In the genomic region with DNA sequence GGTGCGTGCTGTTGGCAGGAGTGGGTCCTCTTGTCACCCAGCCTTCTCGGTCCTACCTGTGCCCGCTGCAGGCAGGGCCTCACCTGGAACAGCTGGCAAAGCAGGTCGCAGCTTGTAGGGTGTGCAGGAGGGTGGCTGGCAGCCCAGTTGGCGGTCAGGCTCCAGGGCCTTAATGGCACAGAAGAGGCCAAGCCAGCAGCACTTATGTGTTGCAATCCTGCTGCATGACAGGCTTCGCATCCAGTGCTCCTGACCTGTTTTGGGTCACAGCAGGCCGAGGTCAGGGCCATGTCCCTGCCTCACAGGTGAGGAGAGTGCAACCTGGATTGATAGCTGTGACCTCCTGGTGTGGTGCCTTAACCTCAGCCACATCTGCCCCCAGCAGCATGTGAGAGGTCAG, we compare ENCODE assay signal across 1 cellular context.
A peak's percentile ranks its signal among the peaks of the same experiment; 100 is the strongest.
TF ChIP-seq lines count a peak whose summit lies in the region.

No MANE protein-coding gene starts in this region.

TF ChIP-seq in HepG2, 621 proteins besides CTCF, POLR2A, EP300 and RAD21 (continued from another document and continues in another):
- TF ChIP-seq, protein P1, sequence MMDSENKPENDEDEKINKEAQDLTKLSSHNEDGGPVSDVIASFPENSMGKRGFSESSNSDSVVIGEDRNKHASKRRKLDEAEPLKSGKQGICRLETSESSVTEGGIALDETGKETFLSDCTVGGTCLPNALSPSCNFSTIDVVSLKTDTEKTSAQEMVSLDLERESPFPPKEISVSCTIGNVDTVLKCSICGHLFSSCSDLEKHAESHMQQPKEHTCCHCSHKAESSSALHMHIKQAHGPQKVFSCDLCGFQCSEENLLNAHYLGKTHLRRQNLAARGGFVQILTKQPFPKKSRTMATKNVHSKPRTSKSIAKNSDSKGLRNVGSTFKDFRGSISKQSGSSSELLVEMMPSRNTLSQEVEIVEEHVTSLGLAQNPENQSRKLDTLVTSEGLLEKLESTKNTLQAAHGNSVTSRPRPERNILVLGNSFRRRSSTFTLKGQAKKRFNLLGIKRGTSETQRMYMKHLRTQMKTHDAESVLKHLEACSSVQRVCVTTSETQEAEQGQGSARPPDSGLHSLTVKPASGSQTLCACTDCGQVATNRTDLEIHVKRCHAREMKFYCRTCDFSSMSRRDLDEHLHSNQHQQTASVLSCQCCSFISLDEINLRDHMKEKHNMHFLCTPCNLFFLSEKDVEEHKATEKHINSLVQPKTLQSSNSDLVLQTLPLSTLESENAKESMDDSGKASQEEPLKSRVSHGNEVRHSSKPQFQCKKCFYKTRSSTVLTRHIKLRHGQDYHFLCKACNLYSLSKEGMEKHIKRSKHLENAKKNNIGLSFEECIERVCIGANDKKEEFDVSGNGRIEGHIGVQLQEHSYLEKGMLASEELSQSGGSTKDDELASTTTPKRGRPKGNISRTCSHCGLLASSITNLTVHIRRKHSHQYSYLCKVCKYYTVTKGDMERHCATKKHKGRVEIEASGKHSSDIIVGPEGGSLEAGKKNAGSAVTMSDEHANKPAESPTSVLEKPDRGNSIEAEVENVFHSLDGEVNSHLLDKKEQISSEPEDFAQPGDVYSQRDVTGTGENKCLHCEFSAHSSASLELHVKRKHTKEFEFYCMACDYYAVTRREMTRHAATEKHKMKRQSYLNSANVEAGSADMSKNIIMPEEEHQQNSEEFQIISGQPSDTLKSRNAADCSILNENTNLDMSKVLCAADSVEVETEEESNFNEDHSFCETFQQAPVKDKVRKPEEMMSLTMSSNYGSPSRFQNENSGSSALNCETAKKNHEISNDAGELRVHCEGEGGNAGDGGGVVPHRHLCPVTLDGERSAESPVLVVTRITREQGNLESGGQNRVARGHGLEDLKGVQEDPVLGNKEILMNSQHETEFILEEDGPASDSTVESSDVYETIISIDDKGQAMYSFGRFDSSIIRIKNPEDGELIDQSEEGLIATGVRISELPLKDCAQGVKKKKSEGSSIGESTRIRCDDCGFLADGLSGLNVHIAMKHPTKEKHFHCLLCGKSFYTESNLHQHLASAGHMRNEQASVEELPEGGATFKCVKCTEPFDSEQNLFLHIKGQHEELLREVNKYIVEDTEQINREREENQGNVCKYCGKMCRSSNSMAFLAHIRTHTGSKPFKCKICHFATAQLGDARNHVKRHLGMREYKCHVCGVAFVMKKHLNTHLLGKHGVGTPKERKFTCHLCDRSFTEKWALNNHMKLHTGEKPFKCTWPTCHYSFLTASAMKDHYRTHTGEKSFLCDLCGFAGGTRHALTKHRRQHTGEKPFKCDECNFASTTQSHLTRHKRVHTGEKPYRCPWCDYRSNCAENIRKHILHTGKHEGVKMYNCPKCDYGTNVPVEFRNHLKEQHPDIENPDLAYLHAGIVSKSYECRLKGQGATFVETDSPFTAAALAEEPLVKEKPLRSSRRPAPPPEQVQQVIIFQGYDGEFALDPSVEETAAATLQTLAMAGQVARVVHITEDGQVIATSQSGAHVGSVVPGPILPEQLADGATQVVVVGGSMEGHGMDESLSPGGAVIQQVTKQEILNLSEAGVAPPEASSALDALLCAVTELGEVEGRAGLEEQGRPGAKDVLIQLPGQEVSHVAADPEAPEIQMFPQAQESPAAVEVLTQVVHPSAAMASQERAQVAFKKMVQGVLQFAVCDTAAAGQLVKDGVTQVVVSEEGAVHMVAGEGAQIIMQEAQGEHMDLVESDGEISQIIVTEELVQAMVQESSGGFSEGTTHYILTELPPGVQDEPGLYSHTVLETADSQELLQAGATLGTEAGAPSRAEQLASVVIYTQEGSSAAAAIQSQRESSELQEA (CRISPR knock-in tag; IDR thresholded peaks at IDR 0.05; ENCODE audit: not compliant biosample characterization), result no peak
- TF ChIP-seq PCBP2 (optimal IDR thresholded peaks at IDR 0.05; ENCODE audit: low read depth, low read length, poor library complexity, severe bottlenecking) (no peak), ZNF839 (CRISPR knock-in tag; IDR thresholded peaks at IDR 0.05; ENCODE audit: borderline replicate concordance) (no peak), ZNF232 (CRISPR knock-in tag; IDR thresholded peaks at IDR 0.05; ENCODE audit: borderline replicate concordance) (no peak), ZNF180 (CRISPR knock-in tag; IDR thresholded peaks at IDR 0.05; ENCODE audit: borderline replicate concordance, low read depth) (no peak), CCDC6 (CRISPR knock-in tag; IDR thresholded peaks at IDR 0.05) (no peak), ZNF234 (CRISPR knock-in tag; conservative IDR thresholded peaks at IDR 0.05) (no peak), KDM1A (CRISPR knock-in tag; IDR thresholded peaks at IDR 0.05) (no peak), YEATS2 (CRISPR knock-in tag; IDR thresholded peaks at IDR 0.05; ENCODE audit: borderline replicate concordance) (no peak), FOXA3 (CRISPR knock-in tag; IDR thresholded peaks at IDR 0.05) (no peak), ZNF616 (CRISPR knock-in tag; IDR thresholded peaks at IDR 0.05; ENCODE audit: low read depth) (no peak), NFE2L2 (IDR thresholded peaks at IDR 0.05; ENCODE audit: low read length) (no peak), CEBPB (IDR thresholded peaks at IDR 0.05; ENCODE audit: borderline replicate concordance, low read depth, low read length) (peak; percentile 50; the same call in 1 of the 2 replicates), TEAD3 (CRISPR knock-in tag; optimal IDR thresholded peaks at IDR 0.05; ENCODE audit: borderline replicate concordance) (no peak), ZNF850 (CRISPR knock-in tag; conservative IDR thresholded peaks at IDR 0.05) (no peak), ZNF143 (CRISPR knock-in tag; IDR thresholded peaks at IDR 0.05) (no peak), NR2F2 (IDR thresholded peaks at IDR 0.05; ENCODE audit: borderline replicate concordance, low read depth) (peak; percentile 87), JUNB (CRISPR knock-in tag; IDR thresholded peaks at IDR 0.05; ENCODE audit: borderline replicate concordance) (no peak), LCORL (IDR thresholded peaks at IDR 0.05) (no peak), LCORL (CRISPR knock-in tag; IDR thresholded peaks at IDR 0.05) (no peak), RFXAP (CRISPR knock-in tag; IDR thresholded peaks at IDR 0.05; ENCODE audit: borderline replicate concordance) (no peak), ZNF460 (CRISPR knock-in tag; IDR thresholded peaks at IDR 0.05; ENCODE audit: borderline replicate concordance) (no peak), RARG (CRISPR knock-in tag; IDR thresholded peaks at IDR 0.05; ENCODE audit: low read depth) (no peak), GATAD2A (CRISPR knock-in tag; IDR thresholded peaks at IDR 0.05) (no peak), ZNF331 (CRISPR knock-in tag; IDR thresholded peaks at IDR 0.05) (no peak), ZFY (CRISPR knock-in tag; IDR thresholded peaks at IDR 0.05) (no peak), NFYC (CRISPR knock-in tag; IDR thresholded peaks at IDR 0.05) (no peak), ZNF615 (CRISPR knock-in tag; IDR thresholded peaks at IDR 0.05; ENCODE audit: borderline replicate concordance) (no peak), ZC3H4 (CRISPR knock-in tag; IDR thresholded peaks at IDR 0.05; ENCODE audit: borderline replicate concordance) (no peak)
- TF ChIP-seq, protein P2, sequence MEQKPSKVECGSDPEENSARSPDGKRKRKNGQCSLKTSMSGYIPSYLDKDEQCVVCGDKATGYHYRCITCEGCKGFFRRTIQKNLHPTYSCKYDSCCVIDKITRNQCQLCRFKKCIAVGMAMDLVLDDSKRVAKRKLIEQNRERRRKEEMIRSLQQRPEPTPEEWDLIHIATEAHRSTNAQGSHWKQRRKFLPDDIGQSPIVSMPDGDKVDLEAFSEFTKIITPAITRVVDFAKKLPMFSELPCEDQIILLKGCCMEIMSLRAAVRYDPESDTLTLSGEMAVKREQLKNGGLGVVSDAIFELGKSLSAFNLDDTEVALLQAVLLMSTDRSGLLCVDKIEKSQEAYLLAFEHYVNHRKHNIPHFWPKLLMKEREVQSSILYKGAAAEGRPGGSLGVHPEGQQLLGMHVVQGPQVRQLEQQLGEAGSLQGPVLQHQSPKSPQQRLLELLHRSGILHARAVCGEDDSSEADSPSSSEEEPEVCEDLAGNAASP (CRISPR knock-in tag; IDR thresholded peaks at IDR 0.05; ENCODE audit: borderline replicate concordance), result peak; percentile 65; the same call in 1 of the 2 replicates
- TF ChIP-seq, protein P3, sequence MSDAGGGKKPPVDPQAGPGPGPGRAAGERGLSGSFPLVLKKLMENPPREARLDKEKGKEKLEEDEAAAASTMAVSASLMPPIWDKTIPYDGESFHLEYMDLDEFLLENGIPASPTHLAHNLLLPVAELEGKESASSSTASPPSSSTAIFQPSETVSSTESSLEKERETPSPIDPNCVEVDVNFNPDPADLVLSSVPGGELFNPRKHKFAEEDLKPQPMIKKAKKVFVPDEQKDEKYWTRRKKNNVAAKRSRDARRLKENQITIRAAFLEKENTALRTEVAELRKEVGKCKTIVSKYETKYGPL (CRISPR knock-in tag; IDR thresholded peaks at IDR 0.05), result no peak
- TF ChIP-seq, protein P4, sequence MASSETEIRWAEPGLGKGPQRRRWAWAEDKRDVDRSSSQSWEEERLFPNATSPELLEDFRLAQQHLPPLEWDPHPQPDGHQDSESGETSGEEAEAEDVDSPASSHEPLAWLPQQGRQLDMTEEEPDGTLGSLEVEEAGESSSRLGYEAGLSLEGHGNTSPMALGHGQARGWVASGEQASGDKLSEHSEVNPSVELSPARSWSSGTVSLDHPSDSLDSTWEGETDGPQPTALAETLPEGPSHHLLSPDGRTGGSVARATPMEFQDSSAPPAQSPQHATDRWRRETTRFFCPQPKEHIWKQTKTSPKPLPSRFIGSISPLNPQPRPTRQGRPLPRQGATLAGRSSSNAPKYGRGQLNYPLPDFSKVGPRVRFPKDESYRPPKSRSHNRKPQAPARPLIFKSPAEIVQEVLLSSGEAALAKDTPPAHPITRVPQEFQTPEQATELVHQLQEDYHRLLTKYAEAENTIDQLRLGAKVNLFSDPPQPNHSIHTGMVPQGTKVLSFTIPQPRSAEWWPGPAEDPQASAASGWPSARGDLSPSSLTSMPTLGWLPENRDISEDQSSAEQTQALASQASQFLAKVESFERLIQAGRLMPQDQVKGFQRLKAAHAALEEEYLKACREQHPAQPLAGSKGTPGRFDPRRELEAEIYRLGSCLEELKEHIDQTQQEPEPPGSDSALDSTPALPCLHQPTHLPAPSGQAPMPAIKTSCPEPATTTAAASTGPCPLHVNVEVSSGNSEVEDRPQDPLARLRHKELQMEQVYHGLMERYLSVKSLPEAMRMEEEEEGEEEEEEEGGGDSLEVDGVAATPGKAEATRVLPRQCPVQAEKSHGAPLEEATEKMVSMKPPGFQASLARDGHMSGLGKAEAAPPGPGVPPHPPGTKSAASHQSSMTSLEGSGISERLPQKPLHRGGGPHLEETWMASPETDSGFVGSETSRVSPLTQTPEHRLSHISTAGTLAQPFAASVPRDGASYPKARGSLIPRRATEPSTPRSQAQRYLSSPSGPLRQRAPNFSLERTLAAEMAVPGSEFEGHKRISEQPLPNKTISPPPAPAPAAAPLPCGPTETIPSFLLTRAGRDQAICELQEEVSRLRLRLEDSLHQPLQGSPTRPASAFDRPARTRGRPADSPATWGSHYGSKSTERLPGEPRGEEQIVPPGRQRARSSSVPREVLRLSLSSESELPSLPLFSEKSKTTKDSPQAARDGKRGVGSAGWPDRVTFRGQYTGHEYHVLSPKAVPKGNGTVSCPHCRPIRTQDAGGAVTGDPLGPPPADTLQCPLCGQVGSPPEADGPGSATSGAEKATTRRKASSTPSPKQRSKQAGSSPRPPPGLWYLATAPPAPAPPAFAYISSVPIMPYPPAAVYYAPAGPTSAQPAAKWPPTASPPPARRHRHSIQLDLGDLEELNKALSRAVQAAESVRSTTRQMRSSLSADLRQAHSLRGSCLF (CRISPR knock-in tag; IDR thresholded peaks at IDR 0.05; ENCODE audit: borderline replicate concordance), result no peak
- TF ChIP-seq, protein P5, sequence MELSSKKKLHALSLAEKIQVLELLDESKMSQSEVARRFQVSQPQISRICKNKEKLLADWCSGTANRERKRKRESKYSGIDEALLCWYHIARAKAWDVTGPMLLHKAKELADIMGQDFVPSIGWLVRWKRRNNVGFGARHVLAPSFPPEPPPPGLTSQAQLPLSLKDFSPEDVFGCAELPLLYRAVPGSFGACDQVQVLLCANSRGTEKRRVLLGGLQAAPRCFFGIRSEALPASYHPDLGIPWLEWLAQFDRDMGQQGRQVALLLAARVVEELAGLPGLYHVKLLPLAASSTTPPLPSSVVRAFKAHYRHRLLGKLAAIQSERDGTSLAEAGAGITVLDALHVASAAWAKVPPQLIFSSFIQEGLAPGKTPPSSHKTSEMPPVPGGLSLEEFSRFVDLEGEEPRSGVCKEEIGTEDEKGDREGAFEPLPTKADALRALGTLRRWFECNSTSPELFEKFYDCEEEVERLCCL (CRISPR knock-in tag; IDR thresholded peaks at IDR 0.05; ENCODE audit: borderline replicate concordance), result no peak
- TF ChIP-seq, protein P6, sequence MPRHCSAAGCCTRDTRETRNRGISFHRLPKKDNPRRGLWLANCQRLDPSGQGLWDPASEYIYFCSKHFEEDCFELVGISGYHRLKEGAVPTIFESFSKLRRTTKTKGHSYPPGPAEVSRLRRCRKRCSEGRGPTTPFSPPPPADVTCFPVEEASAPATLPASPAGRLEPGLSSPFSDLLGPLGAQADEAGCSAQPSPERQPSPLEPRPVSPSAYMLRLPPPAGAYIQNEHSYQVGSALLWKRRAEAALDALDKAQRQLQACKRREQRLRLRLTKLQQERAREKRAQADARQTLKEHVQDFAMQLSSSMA (CRISPR knock-in tag; IDR thresholded peaks at IDR 0.05), result no peak
- TF ChIP-seq, protein P7, sequence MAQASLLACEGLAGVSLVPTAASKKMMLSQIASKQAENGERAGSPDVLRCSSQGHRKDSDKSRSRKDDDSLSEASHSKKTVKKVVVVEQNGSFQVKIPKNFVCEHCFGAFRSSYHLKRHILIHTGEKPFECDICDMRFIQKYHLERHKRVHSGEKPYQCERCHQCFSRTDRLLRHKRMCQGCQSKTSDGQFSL (CRISPR knock-in tag; IDR thresholded peaks at IDR 0.05), result no peak
- TF ChIP-seq, protein P8, sequence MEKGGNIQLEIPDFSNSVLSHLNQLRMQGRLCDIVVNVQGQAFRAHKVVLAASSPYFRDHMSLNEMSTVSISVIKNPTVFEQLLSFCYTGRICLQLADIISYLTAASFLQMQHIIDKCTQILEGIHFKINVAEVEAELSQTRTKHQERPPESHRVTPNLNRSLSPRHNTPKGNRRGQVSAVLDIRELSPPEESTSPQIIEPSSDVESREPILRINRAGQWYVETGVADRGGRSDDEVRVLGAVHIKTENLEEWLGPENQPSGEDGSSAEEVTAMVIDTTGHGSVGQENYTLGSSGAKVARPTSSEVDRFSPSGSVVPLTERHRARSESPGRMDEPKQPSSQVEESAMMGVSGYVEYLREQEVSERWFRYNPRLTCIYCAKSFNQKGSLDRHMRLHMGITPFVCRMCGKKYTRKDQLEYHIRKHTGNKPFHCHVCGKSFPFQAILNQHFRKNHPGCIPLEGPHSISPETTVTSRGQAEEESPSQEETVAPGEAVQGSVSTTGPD (CRISPR knock-in tag; IDR thresholded peaks at IDR 0.05), result no peak
